In the genomic region with DNA sequence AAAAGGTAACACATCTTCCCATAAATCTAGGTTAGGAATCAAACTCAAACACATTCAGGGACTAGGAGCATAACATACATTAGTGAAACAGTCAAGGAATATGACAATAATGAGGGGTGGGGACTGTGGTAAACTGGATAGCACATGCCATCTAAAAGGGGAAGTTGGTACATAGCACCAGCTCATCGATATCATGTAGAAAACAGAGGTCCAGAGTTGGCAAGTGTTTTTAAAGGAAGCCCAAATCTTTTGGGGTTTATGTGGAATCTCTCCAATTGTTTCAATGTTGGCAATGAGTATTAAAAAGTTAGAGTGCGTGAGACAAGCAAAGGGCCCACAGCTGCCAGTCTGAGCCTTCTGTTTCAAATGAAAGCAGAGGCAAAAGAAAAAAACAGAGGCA, we compare ENCODE assay signal across 14 cellular contexts. TPM values are rescaled to one million over a fixed set of nuclear protein-coding genes. Genes with fewer than 3 reads are reported as not detected.
A peak's percentile ranks its signal among the peaks of the same experiment; 100 is the strongest.
DNase-seq lines count a peak whose midpoint lies in the region; ATAC-seq, FAIRE-seq and TF ChIP-seq lines count a peak whose summit lies in the region.
"Had no signal": no experiment of that assay in that cellular context is flagged by ENCODE, and none has a peak within 500 bp of the region (broad histone marks: within the 10 kb centered on the region; RNA-seq: fewer than 3 reads in every experiment).

No MANE protein-coding gene starts in this region.

- H3K36me3 ChIP-seq in spleen: peaks cover 0 to 9% (median 0%) of the 10 kb centered on the region in 6 donors

- no peaks in the 10 kb centered on the region for H3K9me3 ChIP-seq in spleen

- no peak overlapping the region for H3K4me3 Mint-ChIP-seq in endothelial cell (ENCODE audit: unreplicated experiment)

- peak overlapping the region in 1 of 8 donors; percentile 58 for H3K4me3 ChIP-seq in spleen
- H3K4me3 ChIP-seq: skin epidermis had no signal

- TF ChIP-seq CTCF in endothelial cell (IDR thresholded peaks at IDR 0.05; ENCODE audit: unreplicated experiment): no peak
- no peak for TF ChIP-seq CTCF in spleen (IDR thresholded peaks at IDR 0.05 in 8 of 11, conservative IDR thresholded peaks at IDR 0.05 in 3 of 11)

- H3K4me1 Mint-ChIP-seq in endothelial cell (ENCODE audit: unreplicated experiment): peaks cover 90% of the 10 kb centered on the region

- no peak for ATAC-seq in GM19035 (IDR thresholded peaks at IDR 0.05; ENCODE audit: unreplicated experiment)
- ATAC-seq: esophagus mucosa had no signal

- H3K27me3 ChIP-seq in spleen (replicated peaks in 1 of 7): no peaks in the 10 kb centered on the region

- WGBS in spleen, 5 donors: 32 to 50% (median 36%) methylated on average over 2 of the region's 2 CpGs

- H3K36me3 Mint-ChIP-seq in endothelial cell (ENCODE audit: low read depth, unreplicated experiment): peaks cover 35% of the 10 kb centered on the region

- H3K9me3 Mint-ChIP-seq in endothelial cell (ENCODE audit: unreplicated experiment): no peaks in the 10 kb centered on the region

- H3K4me1 ChIP-seq in spleen: peaks cover 34 to 99% (median 56%) of the 10 kb centered on the region in 6 donors

- TF ChIP-seq POLR2A in GM12891 (IDR thresholded peaks at IDR 0.05; ENCODE audit: low read depth, low read length) (no peak), spleen (IDR thresholded peaks at IDR 0.05) (no peak)

- intact Hi-C loops in spleen (cut with DNase I; ENCODE audit: low total_unique reads): no loop called here

- peaks cover 8% of the 10 kb centered on the region for H3K27me3 Mint-ChIP-seq in endothelial cell (ENCODE audit: unreplicated experiment)

- peak overlapping the region; percentile 31 for H3K27ac Mint-ChIP-seq in endothelial cell (ENCODE audit: unreplicated experiment)

- peak overlapping the region; percentile 88 to 96 (median 94) for H3K27ac ChIP-seq in spleen

- peak; percentile 70 for FAIRE-seq in GM12891 (lab: Jason Lieb, UNC)
- FAIRE-seq: H54 had no signal

- no peak for DNase-seq in GM12891 (ENCODE audit: insufficient read length, low spot score)
- DNase-seq in OCI-M1 (lab: John Stamatoyannopoulos, UW): peak; percentile 40
- no peak for DNase-seq in endothelial cell (ENCODE audit: low spot score)
- DNase-seq in spleen: no peak
- DNase-seq in activated CD8-positive, alpha-beta memory T cell treated with anti-CD3 and anti-CD28 coated beads for 24 hours: no peak
- DNase-seq in SHP77 (lab: John Stamatoyannopoulos, UW): no peak
- DNase-seq: activated CD4-positive, alpha-beta T cell treated with anti-CD3 and anti-CD28 coated beads for 4 hours; anterior cingulate cortex; NCI-H146; stimulated activated CD8-positive, alpha-beta memory T cell treated with anti-CD3 and anti-CD28 coated beads, Interleukin-4, amount 100 ng/mL, for 48 hours had no signal

TF ChIP-seq in GM12891, 5 proteins besides CTCF, POLR2A, EP300 and RAD21:
- TF ChIP-seq SPI1 (IDR thresholded peaks at IDR 0.05; ENCODE audit: low read depth, low read length): peak; percentile 55
- no peak for TF ChIP-seq POU2F2 (IDR thresholded peaks at IDR 0.05; ENCODE audit: low read depth, low read length)
- no peak for TF ChIP-seq TAF1 (IDR thresholded peaks at IDR 0.05; ENCODE audit: low read depth, low read length)
- TF ChIP-seq POLR2AphosphoS5 (IDR thresholded peaks at IDR 0.05; ENCODE audit: low read depth, low read length): no peak
- TF ChIP-seq PAX5 (IDR thresholded peaks at IDR 0.05; ENCODE audit: insufficient read depth, low read length, severe bottlenecking): no peak
TF ChIP-seq in GM12891: peak in this region for 1.

RNA-seq across cellular contexts. Expression of gene KLF7, which starts 24.4 kb away (rescaled TPM):
- 6.7 TPM for polyA plus RNA-seq in GM12891 (2012; ENCODE audit: low read depth, missing spikeins)
- total RNA-seq in endothelial cell (ENCODE audit: unreplicated experiment) (120 TPM), spleen (10 to 100 TPM; 23.6 to 74.4 (median 43.3) TPM)
- polyA plus RNA-seq in spleen: 1 to 10 TPM; 2.9 to 3.8 (median 2.9) TPM
